Comparison of ENCODE assay signal across 8 cellular contexts in genomic region chr17:40113961-40114272, GRCh38. TPM values are rescaled to one million over a fixed set of nuclear protein-coding genes. Genes with fewer than 3 reads are reported as not detected.
DNase-seq lines count a peak whose midpoint lies in the region; FAIRE-seq and TF ChIP-seq lines count a peak whose summit lies in the region.

No MANE protein-coding gene starts in this region.

- intact Hi-C loops in activated T-helper 1 cell treated with anti-CD3 and anti-CD28 coated beads, Interleukin-12 subunit alpha, Interleukin-12 subunit beta, Interleukin-2, Interleukin-4 antibody, amounts not matched to agents 30 ng/mL and 10 ng/mL and 1 ng/mL, durations not matched to agents 14 hours and 24 hours and 36 hours (cut with micrococcal nuclease): loop anchor here (1.0 to 5.0 kb wide), 12 partner anchors 9 to 1362 kb away; partner anchors contain the start of genes CASC3, MED24, PSMB3 and RAPGEFL1
- intact Hi-C loops in kidney (cut with DNase I): loop anchor here (5.0 kb wide), 1 partner anchor 42 kb away; no protein-coding TSS in a partner anchor

- no peaks in the 10 kb centered on the region for H3K27me3 Mint-ChIP-seq in T-helper 2 cell treated with Interferon-gamma antibody and Interleukin-4, amounts not matched to agents 5 μg/mL and 100 μg/mL, for 36 hours (ENCODE audit: low read depth)
- no peaks in the 10 kb centered on the region for H3K27me3 Mint-ChIP-seq in activated T-helper 1 cell treated with anti-CD3 and anti-CD28 coated beads, Interleukin-12 subunit alpha, Interleukin-12 subunit beta, Interleukin-2, Interleukin-4 antibody, amounts not matched to agents 30 ng/mL and 10 ng/mL and 1 ng/mL, durations not matched to agents 14 hours and 24 hours and 36 hours (ENCODE audit: insufficient read depth)

- H3K4me1 Mint-ChIP-seq in T-helper 2 cell treated with Interferon-gamma antibody and Interleukin-4, amounts not matched to agents 5 μg/mL and 100 μg/mL, for 36 hours (ENCODE audit: low read depth): peaks cover 41% of the 10 kb centered on the region
- H3K4me1 Mint-ChIP-seq in activated T-helper 1 cell treated with anti-CD3 and anti-CD28 coated beads, Interleukin-12 subunit alpha, Interleukin-12 subunit beta, Interleukin-2, Interleukin-4 antibody, amounts not matched to agents 30 ng/mL and 10 ng/mL and 1 ng/mL, durations not matched to agents 14 hours and 24 hours and 36 hours (ENCODE audit: low read depth): peaks cover 42% of the 10 kb centered on the region

- H3K27me3 ChIP-seq in suprapubic skin: no peaks in the 10 kb centered on the region

- peak overlapping the region; percentile 8 to 95 for H3K27ac ChIP-seq in kidney (ENCODE audit: low read depth in 2 of 2, low read length in 2 of 2)
- peak overlapping the region; percentile 94 for H3K27ac ChIP-seq in suprapubic skin

- no peak for TF ChIP-seq CTCF in kidney (IDR thresholded peaks at IDR 0.05; ENCODE audit: borderline replicate concordance, extremely low read depth, insufficient read depth)
- no peak for TF ChIP-seq CTCF in suprapubic skin (IDR thresholded peaks at IDR 0.05)

- H3K36me3 Mint-ChIP-seq in T-helper 2 cell treated with Interferon-gamma antibody and Interleukin-4, amounts not matched to agents 5 μg/mL and 100 μg/mL, for 36 hours (ENCODE audit: low read depth): no peaks in the 10 kb centered on the region
- no peaks in the 10 kb centered on the region for H3K36me3 Mint-ChIP-seq in activated T-helper 1 cell treated with anti-CD3 and anti-CD28 coated beads, Interleukin-12 subunit alpha, Interleukin-12 subunit beta, Interleukin-2, Interleukin-4 antibody, amounts not matched to agents 30 ng/mL and 10 ng/mL and 1 ng/mL, durations not matched to agents 14 hours and 24 hours and 36 hours (ENCODE audit: low read depth)

- no peak for TF ChIP-seq EP300 in suprapubic skin (IDR thresholded peaks at IDR 0.05)

- no peak for TF ChIP-seq POLR2A in suprapubic skin (IDR thresholded peaks at IDR 0.05)

- H3K36me3 ChIP-seq in kidney (ENCODE audit: control insufficient read depth in 1 of 2, insufficient read depth in 2 of 2, low read length in 2 of 2) (no peaks in the 10 kb centered on the region), suprapubic skin (no peaks in the 10 kb centered on the region)

- peak overlapping the region in 1 of 2 donors; percentile 59 for H3K9ac ChIP-seq in kidney (ENCODE audit: low read length in 2 of 2)

- FAIRE-seq in kidney (lab: Jason Lieb, UNC): no peak

- H3K27ac Mint-ChIP-seq in T-helper 2 cell treated with Interferon-gamma antibody and Interleukin-4, amounts not matched to agents 5 μg/mL and 100 μg/mL, for 36 hours: peak overlapping the region; percentile 88
- H3K27ac Mint-ChIP-seq in activated T-helper 1 cell treated with anti-CD3 and anti-CD28 coated beads, Interleukin-12 subunit alpha, Interleukin-12 subunit beta, Interleukin-2, Interleukin-4 antibody, amounts not matched to agents 30 ng/mL and 10 ng/mL and 1 ng/mL, durations not matched to agents 14 hours and 24 hours and 36 hours: peak overlapping the region; percentile 94

- H3K9me3 ChIP-seq in kidney (ENCODE audit: control insufficient read depth in 1 of 2, low read length in 2 of 2): no peaks in the 10 kb centered on the region
- H3K9me3 ChIP-seq in suprapubic skin: no peaks in the 10 kb centered on the region

- no peak for DNase-seq in T-helper 2 cell treated with Interferon-gamma antibody and Interleukin-4, amounts not matched to agents 5 μg/mL and 100 μg/mL, for 36 hours (ENCODE audit: low spot score)
- DNase-seq in T-helper 2 cell: no peak
- DNase-seq in activated T-helper 1 cell treated with anti-CD3 and anti-CD28 coated beads, Interleukin-12 subunit alpha, Interleukin-12 subunit beta, Interleukin-2, Interleukin-4 antibody, amounts not matched to agents 30 ng/mL and 10 ng/mL and 1 ng/mL, durations not matched to agents 14 hours and 24 hours and 36 hours (ENCODE audit: low spot score): no peak
- no peak for DNase-seq in kidney
- no peak for DNase-seq in suprapubic skin (ENCODE audit: low spot score in 2 of 2)
- no peak for DNase-seq in activated CD8-positive, alpha-beta memory T cell treated with anti-CD3 and anti-CD28 coated beads, Interleukin-2, amount 50 U/mL, for 4 hours
- DNase-seq in ecto neural progenitor cell (ENCODE audit: low spot score): no peak
- DNase-seq in NCI-H2081 (lab: John Stamatoyannopoulos, UW): no peak

- H3K9me3 Mint-ChIP-seq in T-helper 2 cell treated with Interferon-gamma antibody and Interleukin-4, amounts not matched to agents 5 μg/mL and 100 μg/mL, for 36 hours: no peaks in the 10 kb centered on the region
- no peaks in the 10 kb centered on the region for H3K9me3 Mint-ChIP-seq in activated T-helper 1 cell treated with anti-CD3 and anti-CD28 coated beads, Interleukin-12 subunit alpha, Interleukin-12 subunit beta, Interleukin-2, Interleukin-4 antibody, amounts not matched to agents 30 ng/mL and 10 ng/mL and 1 ng/mL, durations not matched to agents 14 hours and 24 hours and 36 hours

- WGBS in suprapubic skin: 45% methylated on average over 5 of the region's 5 CpGs

- peak overlapping the region; percentile 45 to 74 for H3K4me3 ChIP-seq in kidney (ENCODE audit: low read length in 2 of 2)
- no peak overlapping the region for H3K4me3 ChIP-seq in suprapubic skin

- H3K4me3 Mint-ChIP-seq in T-helper 2 cell treated with Interferon-gamma antibody and Interleukin-4, amounts not matched to agents 5 μg/mL and 100 μg/mL, for 36 hours: peak overlapping the region; percentile 87
- H3K4me3 Mint-ChIP-seq in activated T-helper 1 cell treated with anti-CD3 and anti-CD28 coated beads, Interleukin-12 subunit alpha, Interleukin-12 subunit beta, Interleukin-2, Interleukin-4 antibody, amounts not matched to agents 30 ng/mL and 10 ng/mL and 1 ng/mL, durations not matched to agents 14 hours and 24 hours and 36 hours: peak overlapping the region; percentile 82

- peaks cover 34 to 42% of the 10 kb centered on the region in 2 donors for H3K4me1 ChIP-seq in kidney (ENCODE audit: control insufficient read depth in 1 of 2, insufficient read depth in 1 of 2, low read depth in 1 of 2, low read length in 2 of 2)
- H3K4me1 ChIP-seq in suprapubic skin: peaks cover 59% of the 10 kb centered on the region

RNA-seq across cellular contexts. Expression of gene MSL1, which starts 7.9 kb away (rescaled TPM):
- 87.6 and 88.2 TPM in 2 replicates for total RNA-seq in activated T-helper 1 cell treated with anti-CD3 and anti-CD28 coated beads, Interleukin-12 subunit alpha, Interleukin-12 subunit beta, Interleukin-2, Interleukin-4 antibody, amounts not matched to agents 30 ng/mL and 10 ng/mL and 1 ng/mL, durations not matched to agents 14 hours and 24 hours and 36 hours
- total RNA-seq in kidney (75.4 TPM), suprapubic skin (100 to 1,000 TPM in 1 of 4 donors, 10 to 100 TPM in 3; 69.3 to 166 (median 86.9) TPM)
- polyA plus RNA-seq in kidney (ENCODE audit: insufficient read depth, low read depth, low replicate concordance): 34.9 TPM

RNA-seq across cellular contexts. Expression of gene NR1D1, which starts 13.5 kb away (rescaled TPM):
- 8.7 and 9.6 TPM in 2 replicates for total RNA-seq in activated T-helper 1 cell treated with anti-CD3 and anti-CD28 coated beads, Interleukin-12 subunit alpha, Interleukin-12 subunit beta, Interleukin-2, Interleukin-4 antibody, amounts not matched to agents 30 ng/mL and 10 ng/mL and 1 ng/mL, durations not matched to agents 14 hours and 24 hours and 36 hours
- total RNA-seq in kidney: 30.8 TPM
- polyA plus RNA-seq in kidney (ENCODE audit: insufficient read depth, low read depth, low replicate concordance): 7.1 TPM
- 100 to 1,000 TPM in 2 of 4 donors, 10 to 100 TPM in 2; 62.1 to 184 (median 96.0) TPM for total RNA-seq in suprapubic skin

RNA-seq across cellular contexts. Expression of gene CASC3, which starts 26.4 kb away (rescaled TPM):
- total RNA-seq in activated T-helper 1 cell treated with anti-CD3 and anti-CD28 coated beads, Interleukin-12 subunit alpha, Interleukin-12 subunit beta, Interleukin-2, Interleukin-4 antibody, amounts not matched to agents 30 ng/mL and 10 ng/mL and 1 ng/mL, durations not matched to agents 14 hours and 24 hours and 36 hours: 117 TPM in 2 replicates
- total RNA-seq in kidney: 90.8 TPM
- polyA plus RNA-seq in kidney (ENCODE audit: insufficient read depth, low read depth, low replicate concordance): 32.2 TPM
- total RNA-seq in suprapubic skin: 10 to 100 TPM; 42.9 to 92.5 (median 61.2) TPM

RNA-seq across cellular contexts. Expression of gene THRA, which starts 51.2 kb away (rescaled TPM):
- total RNA-seq in activated T-helper 1 cell treated with anti-CD3 and anti-CD28 coated beads, Interleukin-12 subunit alpha, Interleukin-12 subunit beta, Interleukin-2, Interleukin-4 antibody, amounts not matched to agents 30 ng/mL and 10 ng/mL and 1 ng/mL, durations not matched to agents 14 hours and 24 hours and 36 hours: 2.9 and 3.5 TPM in 2 replicates
- total RNA-seq in kidney (63.9 TPM), suprapubic skin (10 to 100 TPM; 32.6 to 69.9 (median 48.9) TPM)
- 40.8 TPM for polyA plus RNA-seq in kidney (ENCODE audit: insufficient read depth, low read depth, low replicate concordance)

RNA-seq across cellular contexts. Expression of gene MED24, which starts 59.7 kb away (rescaled TPM):
- 113 and 120 TPM in 2 replicates for total RNA-seq in activated T-helper 1 cell treated with anti-CD3 and anti-CD28 coated beads, Interleukin-12 subunit alpha, Interleukin-12 subunit beta, Interleukin-2, Interleukin-4 antibody, amounts not matched to agents 30 ng/mL and 10 ng/mL and 1 ng/mL, durations not matched to agents 14 hours and 24 hours and 36 hours
- 66.3 TPM for total RNA-seq in kidney
- 53.7 TPM for polyA plus RNA-seq in kidney (ENCODE audit: insufficient read depth, low read depth, low replicate concordance)
- 100 to 1,000 TPM in 1 of 4 donors, 10 to 100 TPM in 3; 67.4 to 198 (median 80.3) TPM for total RNA-seq in suprapubic skin
